1 cellular context compared by ENCODE assay signal in genomic region chr10:76336213-76336963, GRCh38.
TF ChIP-seq lines count a peak whose summit lies in the region.

No MANE protein-coding gene starts in this region.

TF ChIP-seq in HepG2, 621 proteins besides CTCF, POLR2A, EP300 and RAD21 (continued from another document and continues in another):
- TF ChIP-seq, protein P1, sequence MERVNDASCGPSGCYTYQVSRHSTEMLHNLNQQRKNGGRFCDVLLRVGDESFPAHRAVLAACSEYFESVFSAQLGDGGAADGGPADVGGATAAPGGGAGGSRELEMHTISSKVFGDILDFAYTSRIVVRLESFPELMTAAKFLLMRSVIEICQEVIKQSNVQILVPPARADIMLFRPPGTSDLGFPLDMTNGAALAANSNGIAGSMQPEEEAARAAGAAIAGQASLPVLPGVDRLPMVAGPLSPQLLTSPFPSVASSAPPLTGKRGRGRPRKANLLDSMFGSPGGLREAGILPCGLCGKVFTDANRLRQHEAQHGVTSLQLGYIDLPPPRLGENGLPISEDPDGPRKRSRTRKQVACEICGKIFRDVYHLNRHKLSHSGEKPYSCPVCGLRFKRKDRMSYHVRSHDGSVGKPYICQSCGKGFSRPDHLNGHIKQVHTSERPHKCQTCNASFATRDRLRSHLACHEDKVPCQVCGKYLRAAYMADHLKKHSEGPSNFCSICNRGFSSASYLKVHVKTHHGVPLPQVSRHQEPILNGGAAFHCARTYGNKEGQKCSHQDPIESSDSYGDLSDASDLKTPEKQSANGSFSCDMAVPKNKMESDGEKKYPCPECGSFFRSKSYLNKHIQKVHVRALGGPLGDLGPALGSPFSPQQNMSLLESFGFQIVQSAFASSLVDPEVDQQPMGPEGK (CRISPR knock-in tag; IDR thresholded peaks at IDR 0.05), result peak; percentile 80
- TF ChIP-seq, protein P2, sequence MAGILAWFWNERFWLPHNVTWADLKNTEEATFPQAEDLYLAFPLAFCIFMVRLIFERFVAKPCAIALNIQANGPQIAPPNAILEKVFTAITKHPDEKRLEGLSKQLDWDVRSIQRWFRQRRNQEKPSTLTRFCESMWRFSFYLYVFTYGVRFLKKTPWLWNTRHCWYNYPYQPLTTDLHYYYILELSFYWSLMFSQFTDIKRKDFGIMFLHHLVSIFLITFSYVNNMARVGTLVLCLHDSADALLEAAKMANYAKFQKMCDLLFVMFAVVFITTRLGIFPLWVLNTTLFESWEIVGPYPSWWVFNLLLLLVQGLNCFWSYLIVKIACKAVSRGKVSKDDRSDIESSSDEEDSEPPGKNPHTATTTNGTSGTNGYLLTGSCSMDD (CRISPR knock-in tag; IDR thresholded peaks at IDR 0.05), result no peak
- no peak for TF ChIP-seq ZNF569 (CRISPR knock-in tag; IDR thresholded peaks at IDR 0.05; ENCODE audit: borderline replicate concordance)
- no peak for TF ChIP-seq ZNF326 (CRISPR knock-in tag; IDR thresholded peaks at IDR 0.05; ENCODE audit: borderline replicate concordance)
- TF ChIP-seq KLF13 (CRISPR knock-in tag; IDR thresholded peaks at IDR 0.05), result no peak
- TF ChIP-seq CCAR2 (optimal IDR thresholded peaks at IDR 0.05; ENCODE audit: low read depth, low read length), result no peak
- TF ChIP-seq AKNA (CRISPR knock-in tag; IDR thresholded peaks at IDR 0.05; ENCODE audit: borderline replicate concordance), result no peak
- TF ChIP-seq SCMH1 (CRISPR knock-in tag; IDR thresholded peaks at IDR 0.05; ENCODE audit: borderline replicate concordance), result no peak
- no peak for TF ChIP-seq NFE2L1 (CRISPR knock-in tag; IDR thresholded peaks at IDR 0.05; ENCODE audit: borderline replicate concordance)
- no peak for TF ChIP-seq TBX3 (IDR thresholded peaks at IDR 0.05; ENCODE audit: borderline replicate concordance)
- TF ChIP-seq, protein P3, sequence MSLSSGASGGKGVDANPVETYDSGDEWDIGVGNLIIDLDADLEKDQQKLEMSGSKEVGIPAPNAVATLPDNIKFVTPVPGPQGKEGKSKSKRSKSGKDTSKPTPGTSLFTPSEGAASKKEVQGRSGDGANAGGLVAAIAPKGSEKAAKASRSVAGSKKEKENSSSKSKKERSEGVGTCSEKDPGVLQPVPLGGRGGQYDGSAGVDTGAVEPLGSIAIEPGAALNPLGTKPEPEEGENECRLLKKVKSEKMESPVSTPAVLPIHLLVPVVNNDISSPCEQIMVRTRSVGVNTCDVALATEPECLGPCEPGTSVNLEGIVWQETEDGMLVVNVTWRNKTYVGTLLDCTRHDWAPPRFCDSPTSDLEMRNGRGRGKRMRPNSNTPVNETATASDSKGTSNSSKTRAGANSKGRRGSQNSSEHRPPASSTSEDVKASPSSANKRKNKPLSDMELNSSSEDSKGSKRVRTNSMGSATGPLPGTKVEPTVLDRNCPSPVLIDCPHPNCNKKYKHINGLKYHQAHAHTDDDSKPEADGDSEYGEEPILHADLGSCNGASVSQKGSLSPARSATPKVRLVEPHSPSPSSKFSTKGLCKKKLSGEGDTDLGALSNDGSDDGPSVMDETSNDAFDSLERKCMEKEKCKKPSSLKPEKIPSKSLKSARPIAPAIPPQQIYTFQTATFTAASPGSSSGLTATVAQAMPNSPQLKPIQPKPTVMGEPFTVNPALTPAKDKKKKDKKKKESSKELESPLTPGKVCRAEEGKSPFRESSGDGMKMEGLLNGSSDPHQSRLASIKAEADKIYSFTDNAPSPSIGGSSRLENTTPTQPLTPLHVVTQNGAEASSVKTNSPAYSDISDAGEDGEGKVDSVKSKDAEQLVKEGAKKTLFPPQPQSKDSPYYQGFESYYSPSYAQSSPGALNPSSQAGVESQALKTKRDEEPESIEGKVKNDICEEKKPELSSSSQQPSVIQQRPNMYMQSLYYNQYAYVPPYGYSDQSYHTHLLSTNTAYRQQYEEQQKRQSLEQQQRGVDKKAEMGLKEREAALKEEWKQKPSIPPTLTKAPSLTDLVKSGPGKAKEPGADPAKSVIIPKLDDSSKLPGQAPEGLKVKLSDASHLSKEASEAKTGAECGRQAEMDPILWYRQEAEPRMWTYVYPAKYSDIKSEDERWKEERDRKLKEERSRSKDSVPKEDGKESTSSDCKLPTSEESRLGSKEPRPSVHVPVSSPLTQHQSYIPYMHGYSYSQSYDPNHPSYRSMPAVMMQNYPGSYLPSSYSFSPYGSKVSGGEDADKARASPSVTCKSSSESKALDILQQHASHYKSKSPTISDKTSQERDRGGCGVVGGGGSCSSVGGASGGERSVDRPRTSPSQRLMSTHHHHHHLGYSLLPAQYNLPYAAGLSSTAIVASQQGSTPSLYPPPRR (CRISPR knock-in tag; IDR thresholded peaks at IDR 0.05; ENCODE audit: borderline replicate concordance), result no peak
- TF ChIP-seq, protein P4, sequence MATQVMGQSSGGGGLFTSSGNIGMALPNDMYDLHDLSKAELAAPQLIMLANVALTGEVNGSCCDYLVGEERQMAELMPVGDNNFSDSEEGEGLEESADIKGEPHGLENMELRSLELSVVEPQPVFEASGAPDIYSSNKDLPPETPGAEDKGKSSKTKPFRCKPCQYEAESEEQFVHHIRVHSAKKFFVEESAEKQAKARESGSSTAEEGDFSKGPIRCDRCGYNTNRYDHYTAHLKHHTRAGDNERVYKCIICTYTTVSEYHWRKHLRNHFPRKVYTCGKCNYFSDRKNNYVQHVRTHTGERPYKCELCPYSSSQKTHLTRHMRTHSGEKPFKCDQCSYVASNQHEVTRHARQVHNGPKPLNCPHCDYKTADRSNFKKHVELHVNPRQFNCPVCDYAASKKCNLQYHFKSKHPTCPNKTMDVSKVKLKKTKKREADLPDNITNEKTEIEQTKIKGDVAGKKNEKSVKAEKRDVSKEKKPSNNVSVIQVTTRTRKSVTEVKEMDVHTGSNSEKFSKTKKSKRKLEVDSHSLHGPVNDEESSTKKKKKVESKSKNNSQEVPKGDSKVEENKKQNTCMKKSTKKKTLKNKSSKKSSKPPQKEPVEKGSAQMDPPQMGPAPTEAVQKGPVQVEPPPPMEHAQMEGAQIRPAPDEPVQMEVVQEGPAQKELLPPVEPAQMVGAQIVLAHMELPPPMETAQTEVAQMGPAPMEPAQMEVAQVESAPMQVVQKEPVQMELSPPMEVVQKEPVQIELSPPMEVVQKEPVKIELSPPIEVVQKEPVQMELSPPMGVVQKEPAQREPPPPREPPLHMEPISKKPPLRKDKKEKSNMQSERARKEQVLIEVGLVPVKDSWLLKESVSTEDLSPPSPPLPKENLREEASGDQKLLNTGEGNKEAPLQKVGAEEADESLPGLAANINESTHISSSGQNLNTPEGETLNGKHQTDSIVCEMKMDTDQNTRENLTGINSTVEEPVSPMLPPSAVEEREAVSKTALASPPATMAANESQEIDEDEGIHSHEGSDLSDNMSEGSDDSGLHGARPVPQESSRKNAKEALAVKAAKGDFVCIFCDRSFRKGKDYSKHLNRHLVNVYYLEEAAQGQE (IDR thresholded peaks at IDR 0.05; ENCODE audit: borderline replicate concordance in 1 of 2, low read depth in 1 of 2, low read length in 2 of 2), result 0 out of 4 replicates have a peak, but pooled peaks of 1 of the 2 experiments have one; percentile 39
- TF ChIP-seq DR1 (CRISPR knock-in tag; IDR thresholded peaks at IDR 0.05), result no peak
- TF ChIP-seq, protein P5, sequence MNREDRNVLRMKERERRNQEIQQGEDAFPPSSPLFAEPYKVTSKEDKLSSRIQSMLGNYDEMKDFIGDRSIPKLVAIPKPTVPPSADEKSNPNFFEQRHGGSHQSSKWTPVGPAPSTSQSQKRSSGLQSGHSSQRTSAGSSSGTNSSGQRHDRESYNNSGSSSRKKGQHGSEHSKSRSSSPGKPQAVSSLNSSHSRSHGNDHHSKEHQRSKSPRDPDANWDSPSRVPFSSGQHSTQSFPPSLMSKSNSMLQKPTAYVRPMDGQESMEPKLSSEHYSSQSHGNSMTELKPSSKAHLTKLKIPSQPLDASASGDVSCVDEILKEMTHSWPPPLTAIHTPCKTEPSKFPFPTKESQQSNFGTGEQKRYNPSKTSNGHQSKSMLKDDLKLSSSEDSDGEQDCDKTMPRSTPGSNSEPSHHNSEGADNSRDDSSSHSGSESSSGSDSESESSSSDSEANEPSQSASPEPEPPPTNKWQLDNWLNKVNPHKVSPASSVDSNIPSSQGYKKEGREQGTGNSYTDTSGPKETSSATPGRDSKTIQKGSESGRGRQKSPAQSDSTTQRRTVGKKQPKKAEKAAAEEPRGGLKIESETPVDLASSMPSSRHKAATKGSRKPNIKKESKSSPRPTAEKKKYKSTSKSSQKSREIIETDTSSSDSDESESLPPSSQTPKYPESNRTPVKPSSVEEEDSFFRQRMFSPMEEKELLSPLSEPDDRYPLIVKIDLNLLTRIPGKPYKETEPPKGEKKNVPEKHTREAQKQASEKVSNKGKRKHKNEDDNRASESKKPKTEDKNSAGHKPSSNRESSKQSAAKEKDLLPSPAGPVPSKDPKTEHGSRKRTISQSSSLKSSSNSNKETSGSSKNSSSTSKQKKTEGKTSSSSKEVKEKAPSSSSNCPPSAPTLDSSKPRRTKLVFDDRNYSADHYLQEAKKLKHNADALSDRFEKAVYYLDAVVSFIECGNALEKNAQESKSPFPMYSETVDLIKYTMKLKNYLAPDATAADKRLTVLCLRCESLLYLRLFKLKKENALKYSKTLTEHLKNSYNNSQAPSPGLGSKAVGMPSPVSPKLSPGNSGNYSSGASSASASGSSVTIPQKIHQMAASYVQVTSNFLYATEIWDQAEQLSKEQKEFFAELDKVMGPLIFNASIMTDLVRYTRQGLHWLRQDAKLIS (CRISPR knock-in tag; IDR thresholded peaks at IDR 0.05), result no peak
- TF ChIP-seq HNF4A (CRISPR knock-in tag; IDR thresholded peaks at IDR 0.05), result peak; percentile 85
- peak; percentile 70 for TF ChIP-seq RCOR2 (CRISPR knock-in tag; IDR thresholded peaks at IDR 0.05)
- TF ChIP-seq ZNF274 (CRISPR knock-in tag; IDR thresholded peaks at IDR 0.05), result no peak
- TF ChIP-seq ATRX (CRISPR knock-in tag; IDR thresholded peaks at IDR 0.05; ENCODE audit: borderline replicate concordance), result no peak
- TF ChIP-seq HDAC2 (CRISPR knock-in tag; IDR thresholded peaks at IDR 0.05), result peak; percentile 49; the same call in 1 of the 2 replicates
- no peak for TF ChIP-seq MATR3 (CRISPR knock-in tag; IDR thresholded peaks at IDR 0.05)
- no peak for TF ChIP-seq ZBTB8A (CRISPR knock-in tag; IDR thresholded peaks at IDR 0.05; ENCODE audit: borderline replicate concordance, low read depth)
- TF ChIP-seq IKZF4 (CRISPR knock-in tag; IDR thresholded peaks at IDR 0.05; ENCODE audit: borderline replicate concordance, low read depth, not compliant biosample characterization), result no peak
- TF ChIP-seq RXRB (CRISPR knock-in tag; IDR thresholded peaks at IDR 0.05; ENCODE audit: borderline replicate concordance), result peak; percentile 40; the same call in 1 of the 2 replicates
- no peak for TF ChIP-seq ZNF800 (CRISPR knock-in tag; IDR thresholded peaks at IDR 0.05)
- TF ChIP-seq NRL (CRISPR knock-in tag; IDR thresholded peaks at IDR 0.05; ENCODE audit: borderline replicate concordance), result no peak
- TF ChIP-seq NFIB (CRISPR knock-in tag; IDR thresholded peaks at IDR 0.05; ENCODE audit: borderline replicate concordance), result no peak
- no peak for TF ChIP-seq ZNF75D (CRISPR knock-in tag; IDR thresholded peaks at IDR 0.05; ENCODE audit: borderline replicate concordance)
- no peak for TF ChIP-seq PCBP2 (optimal IDR thresholded peaks at IDR 0.05; ENCODE audit: low read depth, low read length, poor library complexity, severe bottlenecking)
- TF ChIP-seq NFIC (IDR thresholded peaks at IDR 0.05; ENCODE audit: low read length), result peak; percentile 48; the same call in 1 of the 2 replicates
- no peak for TF ChIP-seq ZNF510 (CRISPR knock-in tag; IDR thresholded peaks at IDR 0.05; ENCODE audit: low read depth)
- TF ChIP-seq, protein P6, sequence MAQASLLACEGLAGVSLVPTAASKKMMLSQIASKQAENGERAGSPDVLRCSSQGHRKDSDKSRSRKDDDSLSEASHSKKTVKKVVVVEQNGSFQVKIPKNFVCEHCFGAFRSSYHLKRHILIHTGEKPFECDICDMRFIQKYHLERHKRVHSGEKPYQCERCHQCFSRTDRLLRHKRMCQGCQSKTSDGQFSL (CRISPR knock-in tag; IDR thresholded peaks at IDR 0.05), result no peak
- TF ChIP-seq HMG20A (CRISPR knock-in tag; IDR thresholded peaks at IDR 0.05; ENCODE audit: borderline replicate concordance), result no peak
- TF ChIP-seq NCOA5 (CRISPR knock-in tag; IDR thresholded peaks at IDR 0.05), result no peak
